In the genomic region with DNA sequence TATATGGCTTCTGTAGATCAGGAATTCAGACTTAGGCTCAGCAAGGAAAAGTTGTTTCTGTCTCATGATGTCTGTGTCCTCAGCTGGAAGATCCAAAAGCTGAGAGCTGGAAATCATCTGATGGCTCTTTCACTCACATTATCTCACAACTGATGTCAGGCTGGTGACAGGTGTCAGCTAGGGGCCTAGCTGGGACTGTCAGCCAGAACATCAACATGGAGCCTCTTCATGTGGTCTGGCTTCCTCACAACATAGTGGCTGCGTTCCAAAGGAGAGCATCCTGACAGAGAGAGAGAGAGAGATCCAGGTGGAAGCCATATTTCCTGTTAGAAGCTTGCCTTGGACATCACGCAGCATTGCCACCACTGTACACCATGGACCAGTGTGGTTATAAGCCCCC, we compare ENCODE assay signal across 29 cellular contexts.
"Had no signal": no experiment of that assay in that cellular context is flagged by ENCODE, and none has a peak within 500 bp of the region (broad histone marks: within the 10 kb centered on the region; RNA-seq: fewer than 3 reads in every experiment).

No MANE protein-coding gene starts in this region.

- H3K4me2 ChIP-seq: SK-N-SH had no signal

- H3K9ac ChIP-seq: SK-N-SH had no signal

- H3K4me3 ChIP-seq: MG63, SJSA1 had no signal

- FAIRE-seq: TTC549 had no signal

- H3K36me3 ChIP-seq: MG63, SJSA1 had no signal

- H3K4me1 ChIP-seq: SJSA1 had no signal

- H3K9me3 ChIP-seq: MG63, SJSA1, SK-N-SH had no signal

- H3K27ac ChIP-seq: SJSA1 had no signal

- ATAC-seq: activated CD8-positive, alpha-beta T cell treated with anti-CD3 and anti-CD28 coated beads for 36 hours; activated T-cell treated with anti-CD3 and anti-CD28 coated beads, Interleukin-2, amount 50 U/mL, for 72 hours; activated T-helper 17 cell treated with anti-CD3 and anti-CD28 coated beads, Interleukin-2, amount 50 U/mL, for 72 hours had no signal

- H3K27me3 ChIP-seq: MG63, SJSA1 had no signal

- H3K9me2 ChIP-seq: SK-N-SH had no signal

- DNase-seq: activated CD4-positive, alpha-beta T cell treated with anti-CD3 and anti-CD28 coated beads, Interleukin-2, amount 10 ng/mL, durations not matched to agents 24 days and 14 days; activated CD4-positive, alpha-beta T cell treated with anti-CD3 and anti-CD28 coated beads, Interleukin-2, amount 50 U/mL, for 4 hours; activated CD8-positive, alpha-beta T cell treated with anti-CD3 and anti-CD28 coated beads for 36 hours; activated effector memory CD4-positive, alpha-beta T cell treated with anti-CD3 and anti-CD28 coated beads, Interleukin-2, amount 50 U/mL, for 16 hours; activated naive CD4-positive, alpha-beta T cell; activated naive CD4-positive, alpha-beta T cell treated with anti-CD3 and anti-CD28 coated beads, Interleukin-2, amount 50 U/mL, for 16 hours; activated naive CD8-positive, alpha-beta T cell treated with anti-CD3 and anti-CD28 coated beads for 36 hours; activated T-cell treated with anti-CD3 and anti-CD28 coated beads, Interleukin-2, amount 50 U/mL, for 1 hour; activated T-cell treated with anti-CD3 and anti-CD28 coated beads, Interleukin-2, amount 50 U/mL, for 72 hours; amniotic stem cell; aorta; Kasumi-1; KG1; MG63; NCI-H1048; NCI-H1105 treated with DMSO at 0.1 percent for 48 hours; NCI-H1436; NCI-H1694; NCI-H1930; NCI-H2081 treated with DMSO at 0.1 percent for 48 hours; NCI-H226; NCI-H446 treated with DMSO at 0.1 percent for 48 hours; NCI-H524; NCI-H69; SHP77 treated with DMSO at 0.1 percent for 48 hours; SK-N-SH had no signal
